Comparison of ENCODE assay signal across 31 cellular contexts in the genomic region with DNA sequence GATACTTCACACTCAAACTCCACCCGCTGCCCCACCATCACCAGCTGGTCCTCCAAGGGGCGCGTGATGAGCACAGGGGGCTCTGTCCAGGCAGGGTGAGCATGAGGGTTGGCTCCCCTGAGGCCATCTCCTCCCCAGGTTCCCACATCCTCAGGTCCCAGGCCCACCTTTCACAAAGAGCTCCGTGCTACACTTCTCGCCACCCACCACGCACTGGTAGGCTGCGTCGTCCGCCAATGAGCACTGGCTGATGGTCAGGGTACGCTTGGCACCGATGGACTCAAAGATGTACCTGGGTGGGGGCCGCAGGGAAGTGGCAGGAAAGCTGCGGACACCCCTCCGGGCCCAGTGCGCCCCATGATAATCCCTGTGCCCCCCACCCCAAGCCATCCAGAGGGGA. TPM values are rescaled to one million over a fixed set of nuclear protein-coding genes. Genes with fewer than 3 reads are reported as not detected.
"Had no signal": no experiment of that assay in that cellular context is flagged by ENCODE, and none has a peak within 500 bp of the region (broad histone marks: within the 10 kb centered on the region; RNA-seq: fewer than 3 reads in every experiment).

No MANE protein-coding gene starts in this region.

- DNase-seq: activated CD4-positive, alpha-beta T cell treated with anti-CD3 and anti-CD28 coated beads for 36 hours; activated CD4-positive, alpha-beta T cell treated with anti-CD3 and anti-CD28 coated beads, Interleukin-2, amount 10 ng/mL, durations not matched to agents 7 days and 5 days; activated CD4-positive, alpha-beta T cell treated with anti-CD3 and anti-CD28 coated beads, Interleukin-2, amount 50 U/mL, for 48 hours; activated CD8-positive, alpha-beta T cell treated with anti-CD3 and anti-CD28 coated beads, Interleukin-2, amount 10 ng/mL, durations not matched to agents 7 days and 5 days; activated gamma-delta T cell; activated naive CD4-positive, alpha-beta T cell treated with Interleukin-2 at 50 U/mL for 16 hours; activated naive CD8-positive, alpha-beta T cell treated with anti-CD3 and anti-CD28 coated beads, Interleukin-2, amount 10 ng/mL, durations not matched to agents 7 days and 5 days; activated T-cell treated with anti-CD3 and anti-CD28 coated beads, Interleukin-2, amount 50 U/mL, for 24 hours; amygdala; caudate nucleus; Karpas-422; KBM-7; NCI-H1105; NCI-H1436; NCI-H1694; NCI-H2029; NCI-H510A; NCI-H526; NCI-H748 treated with DMSO at 0.1 percent for 48 hours; NK-92 treated with Interleukin-12 subunit alpha and Interleukin-12 subunit beta, amount 100 ng/mL, for 24 hours; PC-3; Peyer's patch; SHP77; SK-N-SH had no signal

- H3K27me3 ChIP-seq: ascending aorta, Peyer's patch had no signal

- H3K4me1 ChIP-seq: ascending aorta, Peyer's patch, SJSA1 had no signal

- ATAC-seq: activated CD4-positive, alpha-beta T cell treated with anti-CD3 and anti-CD28 coated beads for 36 hours; activated CD4-positive, CD25-positive, alpha-beta regulatory T cell treated with anti-CD3 and anti-CD28 coated beads, Interleukin-2, amount 50 U/mL, for 24 hours; activated CD8-positive, alpha-beta T cell treated with anti-CD3 and anti-CD28 coated beads, Interleukin-2, amount 10 ng/mL, durations not matched to agents 7 days and 5 days; PC-3; WTC11 had no signal

- H3K4me3 ChIP-seq: ascending aorta, Peyer's patch, SJSA1 had no signal

- H3K36me3 ChIP-seq: ascending aorta, Peyer's patch, SJSA1 had no signal

- H3K9me3 ChIP-seq: ascending aorta, Peyer's patch, SJSA1, SK-N-SH had no signal

- H3K9ac ChIP-seq: SK-N-SH had no signal

- H3K27ac ChIP-seq: ascending aorta, Peyer's patch, RWPE1, SJSA1 had no signal

- H3K4me2 ChIP-seq: SK-N-SH had no signal

RNA-seq across cellular contexts. Expression of gene MYBPC3, which starts 9.6 kb away (rescaled TPM):
- total RNA-seq: activated CD4-positive, alpha-beta T cell treated with anti-CD3 and anti-CD28 coated beads for 36 hours; activated CD4-positive, alpha-beta T cell treated with anti-CD3 and anti-CD28 coated beads, Interleukin-2, amount 10 ng/mL, durations not matched to agents 7 days and 5 days; activated CD8-positive, alpha-beta T cell treated with anti-CD3 and anti-CD28 coated beads, Interleukin-2, amount 10 ng/mL, durations not matched to agents 7 days and 5 days; activated T-helper 2 cell treated with anti-CD3 and anti-CD28 coated beads, Interferon-gamma antibody, Interleukin-2, Interleukin-4, amounts not matched to agents 10 μg/mL and 5 μg/mL and 100 μg/mL, durations not matched to agents 14 hours and 24 hours and 36 hours; ascending aorta; MCF 10A; PC-3; Peyer's patch; SJSA1 had no signal
- polyA plus RNA-seq: SK-N-SH had no signal

RNA-seq across cellular contexts. Expression of gene SPI1, which starts 35.5 kb away (rescaled TPM):
- total RNA-seq: activated CD4-positive, alpha-beta T cell treated with anti-CD3 and anti-CD28 coated beads, Interleukin-2, amount 10 ng/mL, durations not matched to agents 7 days and 5 days; activated CD8-positive, alpha-beta T cell treated with anti-CD3 and anti-CD28 coated beads, Interleukin-2, amount 10 ng/mL, durations not matched to agents 7 days and 5 days; MCF 10A; SJSA1 had no signal
- polyA plus RNA-seq: SK-N-SH had no signal
